In genomic region chr6:107495196-107495643, GRCh38 we compare ENCODE assay signal across 12 cellular contexts.
DNase-seq lines count a peak whose midpoint lies in the region; ATAC-seq and TF ChIP-seq lines count a peak whose summit lies in the region.
"Had no signal": no experiment of that assay in that cellular context is flagged by ENCODE, and none has a peak within 500 bp of the region (broad histone marks: within the 10 kb centered on the region; RNA-seq: fewer than 3 reads in every experiment).

No MANE protein-coding gene starts in this region.

- TF ChIP-seq CTCF in WI38 (IDR thresholded peaks at IDR 0.05; ENCODE audit: low read depth, low read length) (no peak), parathyroid adenoma (IDR thresholded peaks at IDR 0.05) (no peak)

- H3K4me1 ChIP-seq in parathyroid adenoma: peaks cover 34% of the 10 kb centered on the region

- no peak overlapping the region for H2AFZ ChIP-seq in parathyroid adenoma

- no peaks in the 10 kb centered on the region for H3K27me3 ChIP-seq in parathyroid adenoma (ENCODE audit: control insufficient read depth, insufficient read depth, low read length)

- ATAC-seq in GM18867 (IDR thresholded peaks at IDR 0.05; ENCODE audit: unreplicated experiment) (no peak), GM21515 (IDR thresholded peaks at IDR 0.05; ENCODE audit: unreplicated experiment) (no peak), HG03342 (IDR thresholded peaks at IDR 0.05; ENCODE audit: unreplicated experiment) (no peak)

- no peaks in the 10 kb centered on the region for H3K36me3 ChIP-seq in parathyroid adenoma (ENCODE audit: control insufficient read depth, insufficient read depth, low read length)
- H3K36me3 ChIP-seq: BLaER1 treated with 17β-estradiol and CSF1 and Interleukin-3, amounts not matched to agents 10 nM and 100 nM had no signal

- H3K4me2 ChIP-seq in parathyroid adenoma (ENCODE audit: low read length): no peak overlapping the region

- DNase-seq in Ammon's horn (ENCODE audit: low spot score) (peak; percentile 45), globus pallidus (ENCODE audit: low spot score) (peak; percentile 50)
- DNase-seq in stimulated activated CD4-positive, alpha-beta T cell treated with anti-CD3 and anti-CD28 coated beads, Interleukin-2, amount 100 ng/mL, for 24 hours: no peak
- DNase-seq: activated CD4-positive, CD25-positive, alpha-beta regulatory T cell; H7; islet precursor cell had no signal

- H3K27ac ChIP-seq in parathyroid adenoma: peak overlapping the region; percentile 25
- H3K27ac ChIP-seq: BLaER1 treated with 17β-estradiol and CSF1 and Interleukin-3, amounts not matched to agents 10 nM and 100 nM had no signal

- H3K9me3 ChIP-seq in parathyroid adenoma (ENCODE audit: control insufficient read depth, low read length): no peaks in the 10 kb centered on the region
- H3K9me3 ChIP-seq: BLaER1 treated with 17β-estradiol and CSF1 and Interleukin-3, amounts not matched to agents 10 nM and 100 nM had no signal

- H3K79me2 ChIP-seq in parathyroid adenoma: peaks cover 2% of the 10 kb centered on the region

- H3K4me3 ChIP-seq in WI38 (ENCODE audit: low read depth, low read length) (peak overlapping the region; percentile 40), parathyroid adenoma (ENCODE audit: low read depth, low read length) (no peak overlapping the region)
- H3K4me3 ChIP-seq: BLaER1 treated with 17β-estradiol and CSF1 and Interleukin-3, amounts not matched to agents 10 nM and 100 nM had no signal

- no peak overlapping the region for H3K9ac ChIP-seq in parathyroid adenoma
- H3K9ac ChIP-seq: BLaER1 treated with 17β-estradiol and CSF1 and Interleukin-3, amounts not matched to agents 10 nM and 100 nM had no signal

Comparison
In these comparisons a context has a peak if more than half of its experiments do, and no peak if none do; other contexts are left out.
1. DNase-seq: peak in Ammon's horn (single experiment) and globus pallidus (single experiment); none in stimulated activated CD4-positive, alpha-beta T cell treated with anti-CD3 and anti-CD28 coated beads, Interleukin-2, amount 100 ng/mL, for 24 hours (0 of 2).